Comparison of ENCODE assay signal across 1 cellular context in genomic region chr16:69089091-69089912, GRCh38.
TF ChIP-seq lines count a peak whose summit lies in the region.

No MANE protein-coding gene starts in this region.

TF ChIP-seq in HepG2, 621 proteins besides CTCF, POLR2A, EP300 and RAD21 (continued from another document and continues in another):
- TF ChIP-seq ZNF574 (CRISPR knock-in tag; IDR thresholded peaks at IDR 0.05) = peak; percentile 48
- TF ChIP-seq ARID3A (IDR thresholded peaks at IDR 0.05; ENCODE audit: low read depth, low read length) = peak; percentile 49
- TF ChIP-seq ZNF878 (CRISPR knock-in tag; IDR thresholded peaks at IDR 0.05) = no peak
- no peak for TF ChIP-seq CEBPB (IDR thresholded peaks at IDR 0.05; ENCODE audit: borderline replicate concordance, low read depth, low read length)
- TF ChIP-seq ZNF597 (CRISPR knock-in tag; IDR thresholded peaks at IDR 0.05) = no peak
- TF ChIP-seq KDM1A (CRISPR knock-in tag; IDR thresholded peaks at IDR 0.05) = no peak
- TF ChIP-seq SRSF4 (IDR thresholded peaks at IDR 0.05; ENCODE audit: low read depth, low read length, poor library complexity, severe bottlenecking) = no peak
- TF ChIP-seq ZNF589 (CRISPR knock-in tag; conservative IDR thresholded peaks at IDR 0.05) = 0 out of 2 replicates have a peak, but pooled peaks have one; percentile 15
- 0 out of 2 replicates have a peak, but pooled peaks have one; percentile 8 for TF ChIP-seq ZNF235 (CRISPR knock-in tag; IDR thresholded peaks at IDR 0.05; ENCODE audit: borderline replicate concordance)
- TF ChIP-seq TCF7 (IDR thresholded peaks at IDR 0.05; ENCODE audit: low read depth) = no peak
- TF ChIP-seq SRF (IDR thresholded peaks at IDR 0.05; ENCODE audit: low read depth, low read length) = no peak
- TF ChIP-seq ADNP (CRISPR knock-in tag; IDR thresholded peaks at IDR 0.05) = no peak
- no peak for TF ChIP-seq ARNT (IDR thresholded peaks at IDR 0.05)
- no peak for TF ChIP-seq AHR (CRISPR knock-in tag; IDR thresholded peaks at IDR 0.05)
- TF ChIP-seq BATF2 (CRISPR knock-in tag; IDR thresholded peaks at IDR 0.05) = peak; percentile 93
- TF ChIP-seq ZNF616 (CRISPR knock-in tag; IDR thresholded peaks at IDR 0.05; ENCODE audit: low read depth) = 0 out of 2 replicates have a peak, but pooled peaks have one; percentile 59
- TF ChIP-seq GRHL1 (CRISPR knock-in tag; conservative IDR thresholded peaks at IDR 0.05) = no peak
- TF ChIP-seq CERS6 (CRISPR knock-in tag; IDR thresholded peaks at IDR 0.05) = no peak
- no peak for TF ChIP-seq ZNF33A (CRISPR knock-in tag; IDR thresholded peaks at IDR 0.05; ENCODE audit: borderline replicate concordance)
- TF ChIP-seq RBAK (CRISPR knock-in tag; IDR thresholded peaks at IDR 0.05) = no peak
- peak; percentile 82 for TF ChIP-seq ZNF281 (CRISPR knock-in tag; IDR thresholded peaks at IDR 0.05; ENCODE audit: borderline replicate concordance)
- no peak for TF ChIP-seq ZBED4 (CRISPR knock-in tag; IDR thresholded peaks at IDR 0.05; ENCODE audit: borderline replicate concordance)
- no peak for TF ChIP-seq BRCA1 (CRISPR knock-in tag; IDR thresholded peaks at IDR 0.05)
- TF ChIP-seq FOXO1 (CRISPR knock-in tag; IDR thresholded peaks at IDR 0.05) = no peak
- no peak for TF ChIP-seq ZNF879 (CRISPR knock-in tag; IDR thresholded peaks at IDR 0.05)
- TF ChIP-seq STAT5B (CRISPR knock-in tag; IDR thresholded peaks at IDR 0.05) = no peak
- TF ChIP-seq ZNF737 (CRISPR knock-in tag; IDR thresholded peaks at IDR 0.05; ENCODE audit: borderline replicate concordance) = no peak
- no peak for TF ChIP-seq ZEB1 (IDR thresholded peaks at IDR 0.05; ENCODE audit: insufficient replicate concordance, low read depth)
- no peak for TF ChIP-seq THRA (CRISPR knock-in tag; IDR thresholded peaks at IDR 0.05; ENCODE audit: borderline replicate concordance)
- TF ChIP-seq RAD51 (IDR thresholded peaks at IDR 0.05; ENCODE audit: borderline replicate concordance) = no peak
- TF ChIP-seq ZNF430 (CRISPR knock-in tag; IDR thresholded peaks at IDR 0.05) = peak; percentile 71; the same call in 1 of the 2 replicates
- peak; percentile 58 for TF ChIP-seq TFE3 (CRISPR knock-in tag; IDR thresholded peaks at IDR 0.05)
- no peak for TF ChIP-seq ZBTB10 (CRISPR knock-in tag; IDR thresholded peaks at IDR 0.05; ENCODE audit: borderline replicate concordance)
